ENCODE assay signal across 17 cellular contexts in genomic region chr14:74938873-74939495, GRCh38. TPM values are rescaled to one million over a fixed set of nuclear protein-coding genes. Genes with fewer than 3 reads are reported as not detected.
DNase-seq lines count a peak whose midpoint lies in the region; ATAC-seq and TF ChIP-seq lines count a peak whose summit lies in the region.
"Had no signal": no experiment of that assay in that cellular context is flagged by ENCODE, and none has a peak within 500 bp of the region (broad histone marks: within the 10 kb centered on the region; RNA-seq: fewer than 3 reads in every experiment).

No MANE protein-coding gene starts in this region.

- H2BK120ac ChIP-seq in IMR-90 (ENCODE audit: low read depth, low read length), result peak overlapping the region; percentile 84; the same call in 1 of the 2 replicates

- no TSS peak for BruUV-seq in IMR-90 (replicated peaks; lab: Mats Ljungman, UMichigan)

- ATAC-seq in IMR-90 (ENCODE audit: low read depth), result no peak
- no peak for ATAC-seq in HG03439 (IDR thresholded peaks at IDR 0.05; ENCODE audit: unreplicated experiment)
- ATAC-seq in CD4-positive, alpha-beta T cell (ENCODE audit: poor library complexity), result no peak
- ATAC-seq in activated naive CD4-positive, alpha-beta T cell treated with anti-CD3 and anti-CD28 coated beads, Interleukin-2, amount 50 U/mL, for 72 hours, result no peak

- intact Hi-C loops in IMR-90 (cut with micrococcal nuclease) (no loop called here), ascending aorta (cut with DNase I) (no loop called here)
- intact Hi-C loops in CD4-positive, alpha-beta T cell (cut with DNase I, micrococcal nuclease), result no loop called here

- H2BK20ac ChIP-seq in IMR-90 (ENCODE audit: low read depth, low read length), result 0 out of 2 replicates have a peak overlapping the region, but pooled peaks have one; percentile 42

- no peak for TF ChIP-seq RAD21 in IMR-90 (IDR thresholded peaks at IDR 0.05; ENCODE audit: low read length)

- CTCF ChIA-PET in IMR-90 (lab: Yijun Ruan, JAX), result no interaction called here
- CTCF ChIA-PET in CD4-positive, alpha-beta T cell (lab: Charles Lee), result no interaction called here

- peak overlapping the region; percentile 80 for H2AK5ac ChIP-seq in IMR-90 (ENCODE audit: low read depth, low read length)

- H2AK9ac ChIP-seq in IMR-90 (replicated peaks; ENCODE audit: low read depth, low read length, poor library complexity), result peak overlapping the region; percentile 89

- H3K9me3 Mint-ChIP-seq in CD4-positive, alpha-beta T cell, result no peaks in the 10 kb centered on the region
- peaks cover 7% of the 10 kb centered on the region in 2 donors for H3K9me3 Mint-ChIP-seq in activated naive CD4-positive, alpha-beta T cell treated with anti-CD3 and anti-CD28 coated beads, Interleukin-2, amount 50 U/mL, for 72 hours

- H3K27me3 Mint-ChIP-seq in CD4-positive, alpha-beta T cell, result no peaks in the 10 kb centered on the region

- no peak for TF ChIP-seq POLR2A in IMR-90 (IDR thresholded peaks at IDR 0.05; ENCODE audit: low read depth, low read length)

- no peak overlapping the region for H3K4me3 Mint-ChIP-seq in CD4-positive, alpha-beta T cell

- in situ Hi-C loops in IMR-90 (cut with MboI; ENCODE audit: low sequenced_read_pairs), result no loop called here

- H4K8ac ChIP-seq in IMR-90 (ENCODE audit: low read depth in 2 of 2, low read length in 2 of 2), result peak overlapping the region; percentile 47 to 89; a peak in 2 of 4 replicates

- no peak for DNase-seq in IMR-90
- DNase-seq in ascending aorta (ENCODE audit: low spot score in 2 of 2), result no peak
- no peak for DNase-seq in substantia nigra (lab: John Stamatoyannopoulos, UW)
- DNase-seq in HuH-7 (ENCODE audit: low spot score), result no peak
- no peak for DNase-seq in CD4-positive, alpha-beta T cell
- DNase-seq in activated naive CD4-positive, alpha-beta T cell treated with anti-CD3 and anti-CD28 coated beads, Interleukin-2, amount 50 U/mL, for 72 hours (ENCODE audit: low spot score in 2 of 2), result no peak
- DNase-seq: activated CD4-positive, alpha-beta T cell treated with anti-CD3 and anti-CD28 coated beads for 1 hour; GOT3; NCI-H2227 treated with DMSO at 0.1 percent for 48 hours; PC-3; stimulated activated CD4-positive, alpha-beta T cell treated with anti-CD3 and anti-CD28 coated beads, Interleukin-2, amount 100 ng/mL, for 48 hours; stimulated activated naive CD4-positive, alpha-beta T cell; T-helper 1 cell had no signal

- H3K9me3 ChIP-seq in IMR-90 (ENCODE audit: control insufficient read depth, insufficient read depth, low read length), result no peaks in the 10 kb centered on the region
- H3K9me3 ChIP-seq in ascending aorta, result no peaks in the 10 kb centered on the region
- H3K9me3 ChIP-seq in mucosa of rectum (ENCODE audit: control insufficient read depth in 2 of 2, low read length in 2 of 2), result no peaks in the 10 kb centered on the region
- H3K9me3 ChIP-seq in CD4-positive, alpha-beta T cell (ENCODE audit: control insufficient read depth, low read length), result no peaks in the 10 kb centered on the region
- H3K9me3 ChIP-seq: ovary had no signal

- H3K56ac ChIP-seq in IMR-90 (ENCODE audit: extremely low read depth, insufficient read depth, low read length), result no peak overlapping the region

- H3K27me3 ChIP-seq in IMR-90 (ENCODE audit: control insufficient read depth, insufficient read depth, low read length) (no peaks in the 10 kb centered on the region), ascending aorta (no peaks in the 10 kb centered on the region), mucosa of rectum (ENCODE audit: control insufficient read depth in 2 of 2, insufficient read depth in 2 of 2, low read length in 2 of 2) (no peaks in the 10 kb centered on the region)
- H3K27me3 ChIP-seq in CD4-positive, alpha-beta T cell (ENCODE audit: control insufficient read depth, insufficient read depth, low read length), result no peaks in the 10 kb centered on the region
- H3K27me3 ChIP-seq: ovary had no signal

- TF ChIP-seq CTCF in IMR-90 (conservative IDR thresholded peaks at IDR 0.05; ENCODE audit: low read depth, low read length) (no peak), ascending aorta (IDR thresholded peaks at IDR 0.05) (no peak)
- TF ChIP-seq CTCF in CD4-positive, alpha-beta T cell (IDR thresholded peaks at IDR 0.05), result no peak

- peak overlapping the region; percentile 82; the same call in 1 of the 2 replicates for H3K14ac ChIP-seq in IMR-90 (replicated peaks; ENCODE audit: low read depth, low read length)

- peak overlapping the region; percentile 71 for H2AFZ ChIP-seq in IMR-90 (replicated peaks; ENCODE audit: low read length, poor library complexity)

- H4K91ac ChIP-seq in IMR-90 (ENCODE audit: insufficient read depth, low read depth, low read length), result peak overlapping the region; percentile 79; the same call in 1 of the 2 replicates

- peak overlapping the region; percentile 77; the same call in 1 of the 2 replicates for H4K5ac ChIP-seq in IMR-90 (ENCODE audit: low read depth, low read length)

- H2BK15ac ChIP-seq in IMR-90 (ENCODE audit: low read depth, low read length), result peak overlapping the region; percentile 92; the same call in 2 of the 3 replicates

- dilution Hi-C loops in IMR-90 (cut with HindIII; ENCODE audit: low sequenced_read_pairs, unreplicated experiment), result no loop called here

- POLR2A ChIA-PET in IMR-90 (lab: Charles Lee; ENCODE audit: unreplicated experiment), result no interaction called here
- POLR2A ChIA-PET in CD4-positive, alpha-beta T cell (lab: Charles Lee), result no interaction called here

- no peaks in the 10 kb centered on the region for H3K79me1 ChIP-seq in IMR-90 (ENCODE audit: low read depth in 1 of 2, low read length in 2 of 2)

- no peak overlapping the region for H3K23ac ChIP-seq in IMR-90 (ENCODE audit: low read depth, low read length)

- no peak overlapping the region for H3K4me2 ChIP-seq in IMR-90 (ENCODE audit: low read depth, low read length)

- H3K36me3 ChIP-seq in IMR-90 (ENCODE audit: control insufficient read depth, insufficient read depth, low read length), result no peaks in the 10 kb centered on the region
- H3K36me3 ChIP-seq in ascending aorta, result no peaks in the 10 kb centered on the region
- H3K36me3 ChIP-seq in mucosa of rectum (ENCODE audit: control insufficient read depth in 2 of 2, insufficient read depth in 2 of 2, low read length in 2 of 2), result no peaks in the 10 kb centered on the region
- H3K36me3 ChIP-seq: ovary had no signal

- H3K27ac Mint-ChIP-seq in CD4-positive, alpha-beta T cell, result no peak overlapping the region
- peak overlapping the region in 1 of 2 donors; percentile 58 for H3K27ac Mint-ChIP-seq in activated naive CD4-positive, alpha-beta T cell treated with anti-CD3 and anti-CD28 coated beads, Interleukin-2, amount 50 U/mL, for 72 hours

- H3K9ac ChIP-seq in IMR-90 (ENCODE audit: low read depth, low read length) (no peak overlapping the region), mucosa of rectum (ENCODE audit: low read depth in 1 of 2, low read length in 2 of 2) (no peak overlapping the region)

- H4K20me1 ChIP-seq in IMR-90 (ENCODE audit: insufficient read depth, low read length), result no peaks in the 10 kb centered on the region

- H3K4me1 Mint-ChIP-seq in CD4-positive, alpha-beta T cell (ENCODE audit: low read depth), result peaks cover 51% of the 10 kb centered on the region

- H3K4ac ChIP-seq in IMR-90 (ENCODE audit: low read depth, low read length), result peak overlapping the region; percentile 88; the same call in 1 of the 2 replicates

- H3K4me3 ChIP-seq in IMR-90 (ENCODE audit: insufficient read depth, low read depth, low read length) (no peak overlapping the region), ascending aorta (no peak overlapping the region), mucosa of rectum (ENCODE audit: low read length in 2 of 2) (no peak overlapping the region)
- H3K4me3 ChIP-seq: ovary had no signal

- 100% methylated on average over 2 of the region's 8 CpGs; no CpG with 5 or more reads in 1 of the 2 experiments for WGBS in IMR-90 (ENCODE audit: extremely low coverage in 2 of 2, insufficient read length in 1 of 2), 2 experiments

- H3K36me3 Mint-ChIP-seq in CD4-positive, alpha-beta T cell (ENCODE audit: low read depth), result no peaks in the 10 kb centered on the region
- H3K36me3 Mint-ChIP-seq in activated naive CD4-positive, alpha-beta T cell treated with anti-CD3 and anti-CD28 coated beads, Interleukin-2, amount 50 U/mL, for 72 hours, result peaks cover 4 to 6% of the 10 kb centered on the region in 2 donors

- H3K9me1 ChIP-seq in IMR-90 (ENCODE audit: insufficient read depth, low read length), result peaks cover 18% of the 10 kb centered on the region

- peak overlapping the region; percentile 5; the same call in 1 of the 2 replicates for H3K18ac ChIP-seq in IMR-90 (ENCODE audit: low read depth, low read length)

- H3K4me1 ChIP-seq in IMR-90 (ENCODE audit: control insufficient read depth, insufficient read depth, low read length), result peaks cover 34% of the 10 kb centered on the region
- peaks cover 29 to 38% of the 10 kb centered on the region in 2 donors for H3K4me1 ChIP-seq in ascending aorta
- peaks cover 12 to 13% of the 10 kb centered on the region in 2 donors for H3K4me1 ChIP-seq in mucosa of rectum (ENCODE audit: control insufficient read depth in 2 of 2, insufficient read depth in 2 of 2, low read length in 2 of 2)

- H3K27ac ChIP-seq in IMR-90 (ENCODE audit: insufficient read depth, low read length), result peak overlapping the region; percentile 67; the same call in 1 of the 2 replicates
- H3K27ac ChIP-seq in ascending aorta, result peak overlapping the region; percentile 94 to 96
- peak overlapping the region; percentile 53 to 79 for H3K27ac ChIP-seq in mucosa of rectum (ENCODE audit: low read depth in 2 of 2, low read length in 2 of 2)
- H3K27ac ChIP-seq in substantia nigra (ENCODE audit: low read depth, low read length, poor library complexity, severe bottlenecking), result peak overlapping the region; percentile 5
- H3K27ac ChIP-seq in CD4-positive, alpha-beta T cell (ENCODE audit: low read depth, low read length), result no peak overlapping the region

- H2BK5ac ChIP-seq in IMR-90 (ENCODE audit: low read depth, low read length, poor library complexity, severe bottlenecking), result peak overlapping the region; percentile 81

RNA-seq across cellular contexts. Expression of gene RPS6KL1, which starts 15.9 kb away (rescaled TPM):
- total RNA-seq in IMR-90 (2012; rRNA removed) (0.72 and 1.1 TPM in 2 replicates), ascending aorta (12.1 TPM)
- polyA plus RNA-seq in IMR-90 (2012; rRNA removed), result 1.2 and 1.7 TPM in 2 replicates
- 0.44 and 0.67 TPM in 2 replicates for polyA plus RNA-seq in IMR-90 (2012; cell fraction: cytosol; rRNA removed)
- polyA plus RNA-seq in IMR-90 (2012; cell fraction: nucleus; rRNA removed; ENCODE audit: low replicate concordance), result 3.6 and 5.3 TPM in 2 replicates
- total RNA-seq in CD4-positive, alpha-beta T cell, result 10 to 100 TPM; 12.5 to 12.7 TPM
- 1 to 10 TPM; 1.1 to 4.8 TPM for total RNA-seq in activated naive CD4-positive, alpha-beta T cell treated with anti-CD3 and anti-CD28 coated beads, Interleukin-2, amount 50 U/mL, for 72 hours
- total RNA-seq: M059J had no signal

RNA-seq across cellular contexts. Expression of gene PGF, which starts 16.4 kb away (rescaled TPM):
- total RNA-seq in IMR-90 (2012; rRNA removed) (0.28 and 0.36 TPM in 2 replicates), ascending aorta (41.1 TPM)
- 0.39 and 0.42 TPM in 2 replicates for polyA plus RNA-seq in IMR-90 (2012; rRNA removed)
- 0.21 and 1.0 TPM in 2 replicates for polyA plus RNA-seq in IMR-90 (2012; cell fraction: cytosol; rRNA removed)
- polyA plus RNA-seq in IMR-90 (2012; cell fraction: nucleus; rRNA removed; ENCODE audit: low replicate concordance), result 0.28 and 0.52 TPM in 2 replicates
- under 1 TPM in 1 of 2 experiments, not detected in 1; 0.11 TPM for total RNA-seq in CD4-positive, alpha-beta T cell
- total RNA-seq in activated naive CD4-positive, alpha-beta T cell treated with anti-CD3 and anti-CD28 coated beads, Interleukin-2, amount 50 U/mL, for 72 hours, result under 1 TPM in 1 of 2 donors, not detected in 1; 0.46 TPM

RNA-seq across cellular contexts. Expression of gene DLST, which starts 57.3 kb away (rescaled TPM):
- total RNA-seq in IMR-90 (2012; rRNA removed) (58.6 and 63.0 TPM in 2 replicates), ascending aorta (59.7 TPM)
- polyA plus RNA-seq in IMR-90 (2012; rRNA removed), result 119 and 132 TPM in 2 replicates
- polyA plus RNA-seq in IMR-90 (2012; cell fraction: cytosol; rRNA removed), result 71.7 and 111 TPM in 2 replicates
- polyA plus RNA-seq in IMR-90 (2012; cell fraction: nucleus; rRNA removed; ENCODE audit: low replicate concordance), result 85.7 and 132 TPM in 2 replicates
- 100 to 1,000 TPM; 162 to 170 TPM for total RNA-seq in CD4-positive, alpha-beta T cell
- total RNA-seq in activated naive CD4-positive, alpha-beta T cell treated with anti-CD3 and anti-CD28 coated beads, Interleukin-2, amount 50 U/mL, for 72 hours, result 100 to 1,000 TPM; 125 to 135 TPM

Comparison
In these comparisons a context has a peak if more than half of its experiments do, and no peak if none do; other contexts are left out.
1. RNA of gene PGF, which starts 16.4 kb away (total RNA-seq): 41.1 TPM in ascending aorta (single experiment); 0.46 TPM in activated naive CD4-positive, alpha-beta T cell treated with anti-CD3 and anti-CD28 coated beads, Interleukin-2, amount 50 U/mL, for 72 hours, 0.28 to 0.36 TPM in IMR-90 and 0.11 TPM in CD4-positive, alpha-beta T cell; every median in the first group is over 10 times any median in the second.